In the genomic region with DNA sequence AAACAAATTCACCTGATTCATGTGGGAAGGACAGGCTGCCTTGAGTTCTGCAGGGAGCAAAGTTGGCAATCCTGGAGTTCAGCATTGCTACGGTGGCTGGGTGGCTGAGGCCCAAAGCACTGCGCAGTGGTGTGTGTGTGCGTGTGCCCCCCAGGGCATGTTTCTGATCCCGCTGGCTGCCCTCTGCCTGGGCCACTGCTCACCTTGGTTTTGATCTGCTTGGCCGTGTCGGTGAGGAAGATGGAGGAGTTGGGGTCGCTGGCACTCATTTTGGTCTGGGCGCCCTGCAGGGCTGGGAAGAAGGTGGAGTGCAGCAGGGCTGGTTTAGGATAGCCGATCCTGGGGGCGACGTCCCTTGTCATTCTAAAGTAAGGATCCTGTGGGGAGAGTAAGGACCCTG, we compare ENCODE assay signal across 14 cellular contexts. TPM values are rescaled to one million over a fixed set of nuclear protein-coding genes. Genes with fewer than 3 reads are reported as not detected.
DNase-seq lines count a peak whose midpoint lies in the region; ATAC-seq and TF ChIP-seq lines count a peak whose summit lies in the region.
"Had no signal": no experiment of that assay in that cellular context is flagged by ENCODE, and none has a peak within 500 bp of the region (broad histone marks: within the 10 kb centered on the region; RNA-seq: fewer than 3 reads in every experiment).

No MANE protein-coding gene starts in this region.

- no peaks in the 10 kb centered on the region for H3K27me3 Mint-ChIP-seq in endodermal cell (ENCODE audit: insufficient read depth)
- no peaks in the 10 kb centered on the region for H3K27me3 Mint-ChIP-seq in effector memory CD8-positive, alpha-beta T cell
- H3K27me3 Mint-ChIP-seq: type B pancreatic cell had no signal

- no peaks in the 10 kb centered on the region for H3K79me2 ChIP-seq in trophoblast cell (ENCODE audit: control insufficient read depth, insufficient read depth, low read length, poor library complexity)

- no peak overlapping the region for H2BK5ac ChIP-seq in trophoblast cell (ENCODE audit: low read depth, low read length, poor library complexity)

- peaks cover 5% of the 10 kb centered on the region for H3K4me1 Mint-ChIP-seq in endodermal cell
- H3K4me1 Mint-ChIP-seq in effector memory CD8-positive, alpha-beta T cell (ENCODE audit: low read depth in 2 of 2), result no peaks in the 10 kb centered on the region

- H3K4me1 ChIP-seq in BLaER1 treated with 17β-estradiol and CSF1 and Interleukin-3, amounts not matched to agents 10 nM and 100 nM, result peaks cover 0 to 57% (median 20%) of the 10 kb centered on the region in 10 experiments; a peak in 17 of 20 replicates
- H3K4me1 ChIP-seq in SJSA1 (replicated peaks), result peaks cover 19% of the 10 kb centered on the region
- peaks cover 4% of the 10 kb centered on the region for H3K4me1 ChIP-seq in endodermal cell (ENCODE audit: control insufficient read depth, insufficient read depth, low read length)
- peaks cover 4 to 8% of the 10 kb centered on the region in 2 experiments for H3K4me1 ChIP-seq in trophoblast cell (ENCODE audit: control insufficient read depth in 1 of 2, insufficient read depth in 2 of 2, low read length in 2 of 2)

- WGBS in endodermal cell (ENCODE audit: insufficient coverage in 1 of 2, insufficient read length in 1 of 2), 2 experiments, result 96 to 97% methylated on average over 6 to 11 of the region's 11 CpGs
- no CpG with 5 or more reads among the region's 11 CpGs for WGBS in trophoblast cell (ENCODE audit: extremely low coverage, insufficient coverage, insufficient read length)

- no peak overlapping the region for H4K8ac ChIP-seq in trophoblast cell (ENCODE audit: low read depth, low read length)

- no peak overlapping the region for H3K4ac ChIP-seq in trophoblast cell (ENCODE audit: low read depth, low read length)

- H3K4me2 ChIP-seq in BLaER1 treated with 17β-estradiol and CSF1 and Interleukin-3, amounts not matched to agents 10 nM and 100 nM, result peak overlapping the region in 5 of 11 experiments; percentile 20 to 96 (median 73); a peak in 10 of 22 replicates
- no peak overlapping the region for H3K4me2 ChIP-seq in trophoblast cell (ENCODE audit: low read length)

- H3K27ac ChIP-seq in BLaER1 treated with 17β-estradiol and CSF1 and Interleukin-3, amounts not matched to agents 10 nM and 100 nM, result peak overlapping the region in 6 of 11 experiments; percentile 23 to 93 (median 77); a peak in 11 of 22 replicates
- H3K27ac ChIP-seq in SJSA1, result peak overlapping the region; percentile 82
- H3K27ac ChIP-seq in endodermal cell (ENCODE audit: low read depth, low read length), result no peak overlapping the region
- H3K27ac ChIP-seq in trophoblast cell (ENCODE audit: low read depth, low read length), result no peak overlapping the region

- H2BK120ac ChIP-seq in trophoblast cell (ENCODE audit: insufficient read depth, low read length, poor library complexity), result no peak overlapping the region

- H3K4me3 ChIP-seq in BLaER1 treated with 17β-estradiol and CSF1 and Interleukin-3, amounts not matched to agents 10 nM and 100 nM, result peak overlapping the region in 1 of 10 experiments; percentile 1; a peak in 1 of 20 replicates
- H3K4me3 ChIP-seq in SJSA1 (no peak overlapping the region), endodermal cell (ENCODE audit: low read length) (no peak overlapping the region), trophoblast cell (ENCODE audit: low read depth, low read length) (no peak overlapping the region)

- H3K27me3 ChIP-seq in BLaER1 treated with 17β-estradiol and CSF1 and Interleukin-3, amounts not matched to agents 10 nM and 100 nM, result no peaks in the 10 kb centered on the region
- H3K27me3 ChIP-seq in SJSA1 (replicated peaks), result no peaks in the 10 kb centered on the region
- no peaks in the 10 kb centered on the region for H3K27me3 ChIP-seq in endodermal cell (ENCODE audit: control insufficient read depth, insufficient read depth, low read length, poor library complexity, severe bottlenecking)
- H3K27me3 ChIP-seq in trophoblast cell (ENCODE audit: insufficient read depth, low read length), result no peaks in the 10 kb centered on the region

- no peak overlapping the region for H3K18ac ChIP-seq in trophoblast cell (ENCODE audit: low read length)

- peak overlapping the region; percentile 18 for H2AK5ac ChIP-seq in trophoblast cell (ENCODE audit: low read length)

- no peak overlapping the region for H2BK12ac ChIP-seq in trophoblast cell (ENCODE audit: low read length)

- H3K14ac ChIP-seq in trophoblast cell (ENCODE audit: low read length), result no peak overlapping the region

- no peak overlapping the region for H3K4me3 Mint-ChIP-seq in endodermal cell
- no peak overlapping the region for H3K4me3 Mint-ChIP-seq in effector memory CD8-positive, alpha-beta T cell
- H3K4me3 Mint-ChIP-seq: CD8-positive, alpha-beta T cell; type B pancreatic cell had no signal

- no peak overlapping the region for H4K12ac ChIP-seq in trophoblast cell (ENCODE audit: low read depth, low read length)

- H3K36me3 Mint-ChIP-seq in endodermal cell (ENCODE audit: low read depth), result peaks cover 71% of the 10 kb centered on the region
- H3K36me3 Mint-ChIP-seq in effector memory CD8-positive, alpha-beta T cell (ENCODE audit: insufficient read depth), result peaks cover 25% of the 10 kb centered on the region

- no peak overlapping the region for H3K23ac ChIP-seq in trophoblast cell (ENCODE audit: low read length)

- ATAC-seq in GM18868 (IDR thresholded peaks at IDR 0.05; ENCODE audit: unreplicated experiment), result no peak
- ATAC-seq in effector memory CD8-positive, alpha-beta T cell (replicated peaks), result no peak
- no peak for ATAC-seq in GM18870 (IDR thresholded peaks at IDR 0.05; ENCODE audit: unreplicated experiment)
- ATAC-seq: CD8-positive, alpha-beta T cell had no signal

- peaks cover 22 to 75% (median 57%) of the 10 kb centered on the region in 11 experiments; a peak in 21 of 22 replicates for H3K36me3 ChIP-seq in BLaER1 treated with 17β-estradiol and CSF1 and Interleukin-3, amounts not matched to agents 10 nM and 100 nM
- H3K36me3 ChIP-seq in SJSA1, result peaks cover 68% of the 10 kb centered on the region
- peaks cover 81% of the 10 kb centered on the region for H3K36me3 ChIP-seq in endodermal cell (ENCODE audit: control insufficient read depth, insufficient read depth, low read length)
- H3K36me3 ChIP-seq in trophoblast cell (ENCODE audit: control insufficient read depth in 1 of 2, insufficient read depth in 2 of 2, low read length in 2 of 2), result peaks cover 14 to 19% of the 10 kb centered on the region in 2 experiments

- H4K20me1 ChIP-seq in BLaER1 treated with 17β-estradiol and CSF1 and Interleukin-3, amounts not matched to agents 10 nM and 100 nM, result peaks cover 0 to 19% (median 0%) of the 10 kb centered on the region in 11 experiments; a peak in 2 of 22 replicates

- peaks cover 6% of the 10 kb centered on the region for H3K9me3 Mint-ChIP-seq in endodermal cell
- no peaks in the 10 kb centered on the region for H3K9me3 Mint-ChIP-seq in effector memory CD8-positive, alpha-beta T cell
- H3K9me3 Mint-ChIP-seq: CD8-positive, alpha-beta T cell; type B pancreatic cell had no signal

- H3K27ac Mint-ChIP-seq in endodermal cell, result peak overlapping the region; percentile 2
- H3K27ac Mint-ChIP-seq in effector memory CD8-positive, alpha-beta T cell, result no peak overlapping the region
- H3K27ac Mint-ChIP-seq: CD8-positive, alpha-beta T cell had no signal

- no peak overlapping the region for H4K91ac ChIP-seq in trophoblast cell (ENCODE audit: low read depth, low read length)

- no peaks in the 10 kb centered on the region for H3K79me1 ChIP-seq in trophoblast cell (ENCODE audit: low read length)

- peak overlapping the region in 4 of 11 experiments; percentile 52 to 72 (median 62); a peak in 5 of 22 replicates for H3K9ac ChIP-seq in BLaER1 treated with 17β-estradiol and CSF1 and Interleukin-3, amounts not matched to agents 10 nM and 100 nM
- no peak overlapping the region for H3K9ac ChIP-seq in endodermal cell (ENCODE audit: extremely low read depth, low read length, poor library complexity, severe bottlenecking)
- H3K9ac ChIP-seq in trophoblast cell (ENCODE audit: low read length), result no peak overlapping the region

- no peak overlapping the region for H2AFZ ChIP-seq in trophoblast cell (ENCODE audit: insufficient read depth, low read length, poor library complexity)

- no peak for DNase-seq in SJSA1 (ENCODE audit: low read depth in 1 of 2, low spot score in 2 of 2)
- DNase-seq in endodermal cell, result no peak
- no peak for DNase-seq in trophoblast cell
- DNase-seq in HPDE6-E6E7 (ENCODE audit: extremely low spot score), result no peak
- DNase-seq in effector memory CD8-positive, alpha-beta T cell, result no peak
- DNase-seq: CD8-positive, alpha-beta T cell; HCEC 1CT; NCI-H345; RPMI8226; stimulated activated CD4-positive, alpha-beta T cell treated with anti-CD3 and anti-CD28 coated beads, Interleukin-2, amount 100 ng/mL, for 48 hours had no signal

- H3K9me3 ChIP-seq in BLaER1 treated with 17β-estradiol and CSF1 and Interleukin-3, amounts not matched to agents 10 nM and 100 nM (replicated peaks in 1 of 11), result peaks cover 0 to 17% (median 0%) of the 10 kb centered on the region in 11 experiments; a peak in 4 of 22 replicates
- H3K9me3 ChIP-seq in SJSA1 (replicated peaks) (no peaks in the 10 kb centered on the region), endodermal cell (ENCODE audit: control insufficient read depth, low read length) (no peaks in the 10 kb centered on the region), trophoblast cell (ENCODE audit: insufficient read depth, low read depth, low read length) (no peaks in the 10 kb centered on the region)

- no peak for TF ChIP-seq CTCF in endodermal cell (conservative IDR thresholded peaks at IDR 0.05)

RNA-seq across cellular contexts. Expression of a gene that starts 19.1 kb away (rescaled TPM):
- not detected in 2 replicates for total RNA-seq in SJSA1 (2014; rRNA removed; shearing (Covaris generic))
- total RNA-seq in endodermal cell, result not detected
- not detected for polyA plus RNA-seq in endodermal cell (2013, experiment 1 of 2)
- not detected for polyA plus RNA-seq in endodermal cell (2013, experiment 2 of 2)
- polyA plus RNA-seq in trophoblast cell (2013), result 0.05 and 0.17 TPM in 2 replicates
- total RNA-seq: CD8-positive, alpha-beta T cell had no signal

RNA-seq across cellular contexts. Expression of a gene that starts 34.1 kb away (rescaled TPM):
- total RNA-seq in SJSA1 (2014; rRNA removed; shearing (Covaris generic)), result 10.7 and 11.5 TPM in 2 replicates
- 1 to 10 TPM; 5.8 to 8.0 TPM for total RNA-seq in endodermal cell
- 6.9 TPM for polyA plus RNA-seq in endodermal cell (2013, experiment 1 of 2)
- polyA plus RNA-seq in endodermal cell (2013, experiment 2 of 2), result 7.5 TPM
- polyA plus RNA-seq in trophoblast cell (2013), result 3.6 and 3.8 TPM in 2 replicates

RNA-seq across cellular contexts. Expression of a gene that starts 36.0 kb away (rescaled TPM):
- total RNA-seq in SJSA1 (2014; rRNA removed; shearing (Covaris generic)), result 13.2 and 22.3 TPM in 2 replicates
- 100 to 1,000 TPM; 234 to 263 TPM for total RNA-seq in endodermal cell
- polyA plus RNA-seq in endodermal cell (2013, experiment 1 of 2), result 114 TPM
- 95.7 TPM for polyA plus RNA-seq in endodermal cell (2013, experiment 2 of 2)
- 21.2 and 21.7 TPM in 2 replicates for polyA plus RNA-seq in trophoblast cell (2013)

Comparison
In these comparisons a context has a peak if more than half of its experiments do, and no peak if none do; other contexts are left out.
1. H3K27ac ChIP-seq: peak in BLaER1 treated with 17β-estradiol and CSF1 and Interleukin-3, amounts not matched to agents 10 nM and 100 nM (6 of 11) and SJSA1 (single experiment); none in endodermal cell (single experiment) and trophoblast cell (single experiment).
2. RNA of a gene that starts 36.0 kb away (total RNA-seq): 234 to 263 TPM in endodermal cell; 13.2 to 22.3 TPM in SJSA1; every median in the first group is over 10 times any median in the second.